2 cellular contexts compared by ENCODE assay signal in genomic region chr7:37409456-37409855, GRCh38.
TF ChIP-seq lines count a peak whose summit lies in the region.

No MANE protein-coding gene starts in this region.

TF ChIP-seq in liver, 16 proteins besides CTCF, POLR2A, EP300 and RAD21 (continued from another document):
- TF ChIP-seq ATF3 (IDR thresholded peaks at IDR 0.05) (no peak), TAF1 (conservative IDR thresholded peaks at IDR 0.05) (no peak), ZBTB33 (IDR thresholded peaks at IDR 0.05) (no peak)
- TF ChIP-seq, protein P1, sequence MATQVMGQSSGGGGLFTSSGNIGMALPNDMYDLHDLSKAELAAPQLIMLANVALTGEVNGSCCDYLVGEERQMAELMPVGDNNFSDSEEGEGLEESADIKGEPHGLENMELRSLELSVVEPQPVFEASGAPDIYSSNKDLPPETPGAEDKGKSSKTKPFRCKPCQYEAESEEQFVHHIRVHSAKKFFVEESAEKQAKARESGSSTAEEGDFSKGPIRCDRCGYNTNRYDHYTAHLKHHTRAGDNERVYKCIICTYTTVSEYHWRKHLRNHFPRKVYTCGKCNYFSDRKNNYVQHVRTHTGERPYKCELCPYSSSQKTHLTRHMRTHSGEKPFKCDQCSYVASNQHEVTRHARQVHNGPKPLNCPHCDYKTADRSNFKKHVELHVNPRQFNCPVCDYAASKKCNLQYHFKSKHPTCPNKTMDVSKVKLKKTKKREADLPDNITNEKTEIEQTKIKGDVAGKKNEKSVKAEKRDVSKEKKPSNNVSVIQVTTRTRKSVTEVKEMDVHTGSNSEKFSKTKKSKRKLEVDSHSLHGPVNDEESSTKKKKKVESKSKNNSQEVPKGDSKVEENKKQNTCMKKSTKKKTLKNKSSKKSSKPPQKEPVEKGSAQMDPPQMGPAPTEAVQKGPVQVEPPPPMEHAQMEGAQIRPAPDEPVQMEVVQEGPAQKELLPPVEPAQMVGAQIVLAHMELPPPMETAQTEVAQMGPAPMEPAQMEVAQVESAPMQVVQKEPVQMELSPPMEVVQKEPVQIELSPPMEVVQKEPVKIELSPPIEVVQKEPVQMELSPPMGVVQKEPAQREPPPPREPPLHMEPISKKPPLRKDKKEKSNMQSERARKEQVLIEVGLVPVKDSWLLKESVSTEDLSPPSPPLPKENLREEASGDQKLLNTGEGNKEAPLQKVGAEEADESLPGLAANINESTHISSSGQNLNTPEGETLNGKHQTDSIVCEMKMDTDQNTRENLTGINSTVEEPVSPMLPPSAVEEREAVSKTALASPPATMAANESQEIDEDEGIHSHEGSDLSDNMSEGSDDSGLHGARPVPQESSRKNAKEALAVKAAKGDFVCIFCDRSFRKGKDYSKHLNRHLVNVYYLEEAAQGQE (IDR thresholded peaks at IDR 0.05) = no peak

TF ChIP-seq in HepG2, 621 proteins besides CTCF, POLR2A, EP300 and RAD21 (continued from another document):
- TF ChIP-seq DMTF1 (CRISPR knock-in tag; IDR thresholded peaks at IDR 0.05) (no peak), ZNF432 (CRISPR knock-in tag; IDR thresholded peaks at IDR 0.05; ENCODE audit: borderline replicate concordance) (no peak), NFATC3 (CRISPR knock-in tag; IDR thresholded peaks at IDR 0.05) (no peak), JDP2 (CRISPR knock-in tag; IDR thresholded peaks at IDR 0.05; ENCODE audit: borderline replicate concordance) (no peak), TBP (CRISPR knock-in tag; IDR thresholded peaks at IDR 0.05) (no peak), MIXL1 (CRISPR knock-in tag; IDR thresholded peaks at IDR 0.05) (no peak), SIX4 (CRISPR knock-in tag; IDR thresholded peaks at IDR 0.05) (no peak), PPARG (CRISPR knock-in tag; conservative IDR thresholded peaks at IDR 0.05) (no peak), MAZ (IDR thresholded peaks at IDR 0.05; ENCODE audit: borderline replicate concordance, low read depth, low read length) (no peak), MAZ (CRISPR knock-in tag; IDR thresholded peaks at IDR 0.05; ENCODE audit: low read depth) (no peak), ZSCAN21 (CRISPR knock-in tag; IDR thresholded peaks at IDR 0.05; ENCODE audit: borderline replicate concordance) (no peak), ERF (CRISPR knock-in tag; IDR thresholded peaks at IDR 0.05) (no peak), SNAPC2 (CRISPR knock-in tag; IDR thresholded peaks at IDR 0.05) (no peak), NR0B2 (CRISPR knock-in tag; IDR thresholded peaks at IDR 0.05) (no peak), ZNF484 (CRISPR knock-in tag; IDR thresholded peaks at IDR 0.05; ENCODE audit: borderline replicate concordance, low read depth) (no peak), KDM2A (CRISPR knock-in tag; IDR thresholded peaks at IDR 0.05; ENCODE audit: borderline replicate concordance, low read depth) (no peak)
